ENCODE assay signal across 29 cellular contexts in the genomic region with DNA sequence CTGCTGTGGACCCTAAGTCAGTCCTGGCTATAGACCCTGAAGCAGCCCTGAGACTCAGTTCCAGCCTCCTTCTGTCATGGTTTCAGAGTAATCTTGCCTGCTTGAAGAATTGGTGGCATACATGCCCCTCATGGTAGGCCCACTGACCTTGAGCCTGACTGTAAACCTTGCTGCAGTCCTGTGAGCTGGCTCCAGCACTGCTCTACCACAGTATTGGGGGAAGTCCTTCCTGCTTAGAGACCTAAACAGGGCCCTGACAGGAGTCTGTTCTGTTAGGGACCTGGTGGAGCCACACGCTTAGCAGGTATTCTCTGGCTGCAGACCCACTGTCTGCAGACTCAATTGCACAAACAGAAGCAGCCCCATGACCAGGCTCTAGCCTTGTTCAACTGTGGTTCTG.
"Had no signal": no experiment of that assay in that cellular context is flagged by ENCODE, and none has a peak within 500 bp of the region (broad histone marks: within the 10 kb centered on the region; RNA-seq: fewer than 3 reads in every experiment).

No MANE protein-coding gene starts in this region.

- H3K27ac ChIP-seq: adrenal gland, body of pancreas, colonic mucosa, epithelial cell of prostate, esophagus squamous epithelium, gastroesophageal sphincter, heart right ventricle, WERI-Rb-1 had no signal

- DNase-seq: activated B cell treated with CpG ODN at 0.5 μM for 24 hours; activated CD4-positive, alpha-beta memory T cell treated with anti-CD3 and anti-CD28 coated beads for 36 hours; activated CD4-positive, alpha-beta T cell treated with anti-CD3 and anti-CD28 coated beads for 36 hours; activated CD4-positive, alpha-beta T cell treated with anti-CD3 and anti-CD28 coated beads, Interleukin-2, amount 10 ng/mL, durations not matched to agents 24 days and 14 days; activated CD8-positive, alpha-beta memory T cell treated with anti-CD3 and anti-CD28 coated beads, Interleukin-2, amount 10 ng/mL, durations not matched to agents 7 days and 5 days; activated CD8-positive, alpha-beta memory T cell treated with anti-CD3 and anti-CD28 coated beads, Interleukin-2, amount 50 U/mL, for 4 hours; activated CD8-positive, alpha-beta T cell treated with anti-CD3 and anti-CD28 coated beads, Interleukin-2, amount 10 ng/mL, durations not matched to agents 7 days and 5 days; activated effector memory CD4-positive, alpha-beta T cell treated with anti-CD3 and anti-CD28 coated beads, Interleukin-2, amount 50 U/mL, for 16 hours; activated naive CD4-positive, alpha-beta T cell treated with anti-CD3 and anti-CD28 coated beads for 36 hours; activated T-cell treated with anti-CD3 and anti-CD28 coated beads, Interleukin-2, amount 50 U/mL, for 1 hour; activated T-cell treated with anti-CD3 and anti-CD28 coated beads, Interleukin-2, amount 50 U/mL, for 48 hours; adrenal gland; amygdala; aorta; body of pancreas; caudate nucleus; colonic mucosa; effector CD8-positive, alpha-beta T cell; esophagus squamous epithelium; foreskin melanocyte; heart right ventricle; T-cell; T1000; WERI-Rb-1 had no signal

- H3K9me3 ChIP-seq: adrenal gland, body of pancreas, colonic mucosa, esophagus squamous epithelium, gastroesophageal sphincter had no signal

- H3K36me3 ChIP-seq: adrenal gland, colonic mucosa, esophagus squamous epithelium, gastroesophageal sphincter, heart right ventricle, WERI-Rb-1 had no signal

- ATAC-seq: activated CD4-positive, alpha-beta T cell treated with anti-CD3 and anti-CD28 coated beads for 36 hours; activated CD4-positive, CD25-positive, alpha-beta regulatory T cell treated with anti-CD3 and anti-CD28 coated beads, Interleukin-2, amount 50 U/mL, for 24 hours; activated CD8-positive, alpha-beta memory T cell treated with anti-CD3 and anti-CD28 coated beads, Interleukin-2, amount 10 ng/mL, durations not matched to agents 7 days and 5 days; activated CD8-positive, alpha-beta T cell treated with anti-CD3 and anti-CD28 coated beads, Interleukin-2, amount 10 ng/mL, durations not matched to agents 7 days and 5 days; body of pancreas; heart right ventricle; T-cell had no signal

- H3K4me3 ChIP-seq: adrenal gland, body of pancreas, colonic mucosa, esophagus squamous epithelium, gastroesophageal sphincter, heart right ventricle had no signal

- H3K4me1 ChIP-seq: adrenal gland, body of pancreas, colonic mucosa, esophagus squamous epithelium, gastroesophageal sphincter, heart right ventricle had no signal

- FAIRE-seq: endometrium, endothelial cell of umbilical vein had no signal

- H3K27me3 ChIP-seq: adrenal gland, body of pancreas, colonic mucosa, esophagus squamous epithelium, gastroesophageal sphincter had no signal
